ENCODE assay signal across 9 cellular contexts in genomic region chr12:50222275-50222783, GRCh38. TPM values are rescaled to one million over a fixed set of nuclear protein-coding genes. Genes with fewer than 3 reads are reported as not detected.
DNase-seq lines count a peak whose midpoint lies in the region; ATAC-seq and TF ChIP-seq lines count a peak whose summit lies in the region.
"Had no signal": no experiment of that assay in that cellular context is flagged by ENCODE, and none has a peak within 500 bp of the region (broad histone marks: within the 10 kb centered on the region; RNA-seq: fewer than 3 reads in every experiment).

No MANE protein-coding gene starts in this region.

- intact Hi-C loops in stomach (cut with DNase I; ENCODE audit: low total_unique reads): loop anchor here (10.0 kb wide), 1 partner anchor 92 kb away; no protein-coding TSS in a partner anchor

- TF ChIP-seq POLR2A in stomach (IDR thresholded peaks at IDR 0.05): no peak

- TF ChIP-seq CTCF in stomach (IDR thresholded peaks at IDR 0.05): peak in 3 of 7 experiments; percentile 18 to 34 (median 21)

- H4K20me1 ChIP-seq in Karpas-422 (ENCODE audit: insufficient read depth, low read depth, low read length): no peaks in the 10 kb centered on the region

- no peak for TF ChIP-seq EP300 in stomach (IDR thresholded peaks at IDR 0.05)

- no peak overlapping the region; the same call in 1 of the 2 replicates for H2AFZ ChIP-seq in Karpas-422 (ENCODE audit: low read length)

- H3K4me3 ChIP-seq in Karpas-422 (ENCODE audit: low read length) (peak overlapping the region; percentile 75), SK-N-MC (peak overlapping the region; percentile 85), stomach (peak overlapping the region; percentile 40 to 45 (median 42))

- H3K9me3 ChIP-seq in Karpas-422 (ENCODE audit: low read length) (no peaks in the 10 kb centered on the region), SK-N-MC (ENCODE audit: low read depth, low read length) (no peaks in the 10 kb centered on the region), stomach (no peaks in the 10 kb centered on the region)
- H3K9me3 ChIP-seq: Caco-2 had no signal

- 18 to 39% (median 33%) methylated on average over 5 of the region's 5 CpGs for WGBS in stomach, 5 donors

- peak overlapping the region; percentile 96 for H3K27ac ChIP-seq in Karpas-422 (ENCODE audit: low read length)
- peak overlapping the region; percentile 98 for H3K27ac ChIP-seq in SK-N-MC
- H3K27ac ChIP-seq in cingulate gyrus (ENCODE audit: low read depth, low read length): peak overlapping the region; percentile 12
- peak overlapping the region; percentile 76 to 86 (median 82) for H3K27ac ChIP-seq in stomach

- no peaks in the 10 kb centered on the region for H3K9me2 ChIP-seq in Karpas-422 (replicated peaks; ENCODE audit: insufficient read depth, low read length)

- H3K4me1 ChIP-seq in Karpas-422 (ENCODE audit: low read length) (peaks cover 47% of the 10 kb centered on the region), stomach (peaks cover 25 to 65% (median 39%) of the 10 kb centered on the region in 4 donors)

- peak overlapping the region; percentile 82 for H3K9ac ChIP-seq in Karpas-422 (ENCODE audit: low read length)
- peak overlapping the region; percentile 75 for H3K9ac ChIP-seq in SK-N-MC (ENCODE audit: insufficient read length)

- H3K4me2 ChIP-seq in Karpas-422 (ENCODE audit: low read depth, low read length, poor library complexity, severe bottlenecking): peak overlapping the region; percentile 81

- ATAC-seq in HG03521 (IDR thresholded peaks at IDR 0.05; ENCODE audit: unreplicated experiment): no peak

- H3K27me3 ChIP-seq in Karpas-422 (ENCODE audit: low read length): no peaks in the 10 kb centered on the region
- no peaks in the 10 kb centered on the region for H3K27me3 ChIP-seq in stomach

- H3K79me2 ChIP-seq in Karpas-422 (ENCODE audit: low read length): peaks cover 50% of the 10 kb centered on the region

- H3K36me3 ChIP-seq in Karpas-422 (ENCODE audit: insufficient read depth, low read length): peaks cover 9% of the 10 kb centered on the region; the same call in 1 of the 2 replicates
- H3K36me3 ChIP-seq in SK-N-MC (ENCODE audit: insufficient read depth, low read length): peaks cover 12% of the 10 kb centered on the region
- peaks cover 7 to 28% (median 15%) of the 10 kb centered on the region in 4 donors for H3K36me3 ChIP-seq in stomach

- DNase-seq in DMS79 treated with DMSO at 0.1 percent for 48 hours (lab: John Stamatoyannopoulos, UW): peak; percentile 12
- DNase-seq in DMS79 (lab: John Stamatoyannopoulos, UW): no peak
- DNase-seq in Karpas-422: peak; percentile 81
- peak; percentile 72 for DNase-seq in SK-N-MC (ENCODE audit: low read depth, low spot score)
- peak; percentile 85 for DNase-seq in kidney glomerular epithelial cell (lab: John Stamatoyannopoulos, UW)
- DNase-seq in stomach: peak; percentile 33

RNA-seq across cellular contexts. Expression of gene CERS5, which starts 55.2 kb away (rescaled TPM):
- 47.7 and 65.9 TPM in 2 replicates for total RNA-seq in Karpas-422 (2014; rRNA removed; shearing (Covaris generic); ENCODE audit: low replicate concordance)
- 100 to 1,000 TPM in 1 of 5 donors, 10 to 100 TPM in 2, 1 to 10 TPM in 2; 3.2 to 114 (median 24.1) TPM for total RNA-seq in stomach
- 10 to 100 TPM; 20.7 to 52.6 (median 23.8) TPM for polyA plus RNA-seq in stomach

Comparison
In these comparisons a context has a peak if more than half of its experiments do, and no peak if none do; other contexts are left out.
1. H3K27ac ChIP-seq: peak in every context shown above with its lines; median percentile 98 in SK-N-MC; 96 in Karpas-422; 82 in stomach; 12 in cingulate gyrus.